In the genomic region with DNA sequence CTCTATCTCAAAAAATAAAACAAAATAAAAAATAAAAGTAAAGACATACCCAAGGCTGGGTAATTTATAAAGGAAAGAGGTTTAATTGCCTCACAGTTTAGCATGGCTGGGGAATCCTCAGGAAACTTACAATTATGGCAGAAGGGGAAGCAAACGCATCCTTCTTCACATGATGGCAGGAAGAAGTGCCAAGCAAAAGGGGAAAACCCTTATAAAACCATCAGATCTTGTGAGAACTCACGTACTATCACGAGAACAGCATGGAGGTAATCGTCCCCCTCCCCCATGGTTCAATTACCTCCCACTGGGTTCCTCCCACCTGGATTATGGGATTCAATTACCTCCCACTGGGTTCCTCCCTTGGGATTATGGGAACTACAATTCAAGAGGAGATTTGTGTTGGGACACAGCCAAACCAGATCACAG, we compare ENCODE assay signal across 15 cellular contexts. TPM values are rescaled to one million over a fixed set of nuclear protein-coding genes. Genes with fewer than 3 reads are reported as not detected.
DNase-seq lines count a peak whose midpoint lies in the region; ATAC-seq and TF ChIP-seq lines count a peak whose summit lies in the region.
"Had no signal": no experiment of that assay in that cellular context is flagged by ENCODE, and none has a peak within 500 bp of the region (broad histone marks: within the 10 kb centered on the region; RNA-seq: fewer than 3 reads in every experiment).

No MANE protein-coding gene starts in this region.

- H3K4me1 Mint-ChIP-seq in activated T-cell treated with anti-CD3 and anti-CD28 coated beads, Interleukin-2, amount 50 U/mL, for 24 hours (ENCODE audit: low read depth): peaks cover 94% of the 10 kb centered on the region
- H3K4me1 Mint-ChIP-seq in activated naive CD8-positive, alpha-beta T cell treated with anti-CD3 and anti-CD28 coated beads, Interleukin-2, amount 10 ng/mL, durations not matched to agents 7 days and 5 days: peaks cover 80% of the 10 kb centered on the region
- peaks cover 69 to 92% of the 10 kb centered on the region in 2 donors for H3K4me1 Mint-ChIP-seq in stimulated activated naive B cell treated with anti-CD40 and anti-IgM and Interleukin-4, amounts not matched to agents 10 μg/mL and 1 μg/mL and 100 μg/mL, for 72 hours

- DNase-seq in activated T-cell treated with anti-CD3 and anti-CD28 coated beads, Interleukin-2, amount 50 U/mL, for 24 hours: no peak
- no peak for DNase-seq in activated T-cell treated with anti-CD3 and anti-CD28 coated beads for 4 hours
- peak; percentile 42 for DNase-seq in NCI-H2171 treated with DMSO at 0.1 percent for 48 hours (lab: John Stamatoyannopoulos, UW)
- DNase-seq in activated naive CD8-positive, alpha-beta T cell treated with anti-CD3 and anti-CD28 coated beads, Interleukin-2, amount 10 ng/mL, durations not matched to agents 7 days and 5 days: no peak
- DNase-seq in stimulated activated naive B cell treated with anti-CD40 and anti-IgM and Interleukin-4, amounts not matched to agents 10 μg/mL and 1 μg/mL and 100 μg/mL, for 72 hours: no peak
- no peak for DNase-seq in DMS153 (lab: John Stamatoyannopoulos, UW)
- DNase-seq in dorsolateral prefrontal cortex: no peak
- DNase-seq: activated CD4-positive, alpha-beta T cell treated with anti-CD3 and anti-CD28 coated beads for 48 hours; DMS 273 treated with DMSO at 0.1 percent for 48 hours; lower lobe of right lung; NCI-H2081 treated with DMSO at 0.1 percent for 48 hours; occipital lobe; upper lobe of left lung had no signal

- peaks cover 68% of the 10 kb centered on the region for H3K36me3 Mint-ChIP-seq in activated T-cell treated with anti-CD3 and anti-CD28 coated beads, Interleukin-2, amount 50 U/mL, for 24 hours (ENCODE audit: low read depth)
- peaks cover 51% of the 10 kb centered on the region for H3K36me3 Mint-ChIP-seq in activated naive CD8-positive, alpha-beta T cell treated with anti-CD3 and anti-CD28 coated beads, Interleukin-2, amount 10 ng/mL, durations not matched to agents 7 days and 5 days
- H3K36me3 Mint-ChIP-seq in stimulated activated naive B cell treated with anti-CD40 and anti-IgM and Interleukin-4, amounts not matched to agents 10 μg/mL and 1 μg/mL and 100 μg/mL, for 72 hours: peaks cover 44% of the 10 kb centered on the region in 2 donors

- intact Hi-C loops in dorsolateral prefrontal cortex (cut with DNase I): no loop called here

- peaks cover 10% of the 10 kb centered on the region for H3K9me3 Mint-ChIP-seq in activated T-cell treated with anti-CD3 and anti-CD28 coated beads, Interleukin-2, amount 50 U/mL, for 24 hours
- H3K9me3 Mint-ChIP-seq in activated naive CD8-positive, alpha-beta T cell treated with anti-CD3 and anti-CD28 coated beads, Interleukin-2, amount 10 ng/mL, durations not matched to agents 7 days and 5 days: peaks cover 2% of the 10 kb centered on the region
- peaks cover 8 to 10% of the 10 kb centered on the region in 2 donors for H3K9me3 Mint-ChIP-seq in stimulated activated naive B cell treated with anti-CD40 and anti-IgM and Interleukin-4, amounts not matched to agents 10 μg/mL and 1 μg/mL and 100 μg/mL, for 72 hours

- H3K27ac Mint-ChIP-seq in activated T-cell treated with anti-CD3 and anti-CD28 coated beads, Interleukin-2, amount 50 U/mL, for 24 hours: peak overlapping the region; percentile 96
- H3K27ac Mint-ChIP-seq in activated naive CD8-positive, alpha-beta T cell treated with anti-CD3 and anti-CD28 coated beads, Interleukin-2, amount 10 ng/mL, durations not matched to agents 7 days and 5 days: peak overlapping the region; percentile 93
- peak overlapping the region; percentile 97 for H3K27ac Mint-ChIP-seq in stimulated activated naive B cell treated with anti-CD40 and anti-IgM and Interleukin-4, amounts not matched to agents 10 μg/mL and 1 μg/mL and 100 μg/mL, for 72 hours

- H3K27me3 Mint-ChIP-seq in activated T-cell treated with anti-CD3 and anti-CD28 coated beads, Interleukin-2, amount 50 U/mL, for 24 hours: no peaks in the 10 kb centered on the region
- no peaks in the 10 kb centered on the region for H3K27me3 Mint-ChIP-seq in activated naive CD8-positive, alpha-beta T cell treated with anti-CD3 and anti-CD28 coated beads, Interleukin-2, amount 10 ng/mL, durations not matched to agents 7 days and 5 days
- no peaks in the 10 kb centered on the region for H3K27me3 Mint-ChIP-seq in stimulated activated naive B cell treated with anti-CD40 and anti-IgM and Interleukin-4, amounts not matched to agents 10 μg/mL and 1 μg/mL and 100 μg/mL, for 72 hours

- H3K4me3 Mint-ChIP-seq in activated T-cell treated with anti-CD3 and anti-CD28 coated beads, Interleukin-2, amount 50 U/mL, for 24 hours: peak overlapping the region; percentile 78
- H3K4me3 Mint-ChIP-seq in activated naive CD8-positive, alpha-beta T cell treated with anti-CD3 and anti-CD28 coated beads, Interleukin-2, amount 10 ng/mL, durations not matched to agents 7 days and 5 days: peak overlapping the region; percentile 92
- peak overlapping the region; percentile 42 to 53 for H3K4me3 Mint-ChIP-seq in stimulated activated naive B cell treated with anti-CD40 and anti-IgM and Interleukin-4, amounts not matched to agents 10 μg/mL and 1 μg/mL and 100 μg/mL, for 72 hours

- POLR2A ChIA-PET in activated naive CD8-positive, alpha-beta T cell treated with anti-CD3 and anti-CD28 coated beads, Interleukin-2, amount 10 ng/mL, durations not matched to agents 7 days and 5 days (lab: Charles Lee): interaction anchor here (1.5 to 12.1 kb wide), 7 partner anchors 10 to 141 kb away, joined by 4 to 327 read pairs (median 16); a partner anchor contains a TSS

- no peak overlapping the region for H3K27ac ChIP-seq in dorsolateral prefrontal cortex
- H3K27ac ChIP-seq: HL-60, lower lobe of right lung had no signal

- no peak for TF ChIP-seq CTCF in dorsolateral prefrontal cortex (IDR thresholded peaks at IDR 0.05 in 54 of 56, conservative IDR thresholded peaks at IDR 0.05 in 2 of 56; ENCODE audit: low read depth in 1 of 56, partially characterized antibody in 56 of 56)

- ATAC-seq in activated naive CD8-positive, alpha-beta T cell treated with anti-CD3 and anti-CD28 coated beads, Interleukin-2, amount 10 ng/mL, durations not matched to agents 7 days and 5 days (ENCODE audit: low read depth): no peak
- ATAC-seq in stimulated activated naive B cell treated with anti-CD40 and anti-IgM and Interleukin-4, amounts not matched to agents 10 μg/mL and 1 μg/mL and 100 μg/mL, for 72 hours (replicated peaks): no peak
- no peak for ATAC-seq in GM19452 (IDR thresholded peaks at IDR 0.05; ENCODE audit: unreplicated experiment)
- ATAC-seq: lower lobe of right lung had no signal

- H3K27me3 ChIP-seq in dorsolateral prefrontal cortex: peaks cover 0 to 3% (median 0%) of the 10 kb centered on the region in 45 donors
- H3K27me3 ChIP-seq: upper lobe of left lung had no signal

- no peak overlapping the region for H3K4me3 ChIP-seq in dorsolateral prefrontal cortex
- H3K4me3 ChIP-seq: lower lobe of right lung, upper lobe of left lung had no signal

RNA-seq across cellular contexts. Expression of a gene that starts 8.3 kb away (rescaled TPM):
- 10 to 100 TPM; 10.1 to 11.3 TPM for total RNA-seq in activated naive CD8-positive, alpha-beta T cell treated with anti-CD3 and anti-CD28 coated beads, Interleukin-2, amount 10 ng/mL, durations not matched to agents 7 days and 5 days
- 10 to 100 TPM in 104 of 120 experiments, 1 to 10 TPM in 16; 2.8 to 26.3 (median 13.6) TPM for total RNA-seq in dorsolateral prefrontal cortex
- total RNA-seq: lower lobe of right lung, occipital lobe had no signal

RNA-seq across cellular contexts. Expression of a gene that starts 23.5 kb away (rescaled TPM):
- 1,000 to 10,000 TPM in 1 of 2 experiments, 100 to 1,000 TPM in 1; 963 to 1,011 TPM for total RNA-seq in activated naive CD8-positive, alpha-beta T cell treated with anti-CD3 and anti-CD28 coated beads, Interleukin-2, amount 10 ng/mL, durations not matched to agents 7 days and 5 days
- total RNA-seq in dorsolateral prefrontal cortex: 10 to 100 TPM in 7 of 120 experiments, 1 to 10 TPM in 113; 1.2 to 18.5 (median 4.7) TPM
- total RNA-seq: occipital lobe had no signal

RNA-seq across cellular contexts. Expression of a gene that starts 32.5 kb away (rescaled TPM):
- total RNA-seq in activated naive CD8-positive, alpha-beta T cell treated with anti-CD3 and anti-CD28 coated beads, Interleukin-2, amount 10 ng/mL, durations not matched to agents 7 days and 5 days: 10 to 100 TPM; 15.2 to 15.7 TPM
- 10 to 100 TPM in 15 of 120 experiments, 1 to 10 TPM in 105; 2.4 to 17.3 (median 5.8) TPM for total RNA-seq in dorsolateral prefrontal cortex

Comparison
In these comparisons a context has a peak if more than half of its experiments do, and no peak if none do; other contexts are left out.
1. RNA of a gene that starts 23.5 kb away (total RNA-seq): 963 to 1,011 TPM in activated naive CD8-positive, alpha-beta T cell treated with anti-CD3 and anti-CD28 coated beads, Interleukin-2, amount 10 ng/mL, durations not matched to agents 7 days and 5 days; 1.2 to 18.5 TPM in dorsolateral prefrontal cortex; every median in the first group is over 10 times any median in the second.
2. Peak in every context shown above with its lines, with median percentiles within 50 percentile points of each other: H3K27ac Mint-ChIP-seq and H3K4me3 Mint-ChIP-seq.